Comparison of ENCODE assay signal across 23 cellular contexts in the genomic region with DNA sequence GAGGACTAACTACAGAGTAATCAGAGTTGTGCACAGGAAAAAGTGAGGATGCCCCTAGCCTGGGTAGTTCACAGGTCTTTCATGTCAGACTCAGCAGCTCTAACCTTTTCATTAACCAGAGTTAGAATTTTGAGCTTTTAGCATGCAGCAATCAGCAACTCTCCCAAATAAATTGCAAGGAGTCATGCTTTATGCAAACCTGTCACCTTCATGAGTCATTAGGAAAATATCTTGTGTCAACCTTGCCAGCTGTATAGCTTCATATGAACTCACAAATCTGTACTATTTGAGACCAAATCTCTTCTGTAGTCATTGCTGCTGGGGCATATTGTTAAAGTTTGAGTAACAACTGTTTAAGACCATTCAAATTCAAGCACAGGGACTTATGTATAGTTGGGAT.
DNase-seq lines count a peak whose midpoint lies in the region; ATAC-seq, FAIRE-seq and TF ChIP-seq lines count a peak whose summit lies in the region.
"Had no signal": no experiment of that assay in that cellular context is flagged by ENCODE, and none has a peak within 500 bp of the region (broad histone marks: within the 10 kb centered on the region; RNA-seq: fewer than 3 reads in every experiment).

No MANE protein-coding gene starts in this region.

- CTCF ChIA-PET in PC-9 (lab: Charles Lee): no interaction called here

- H3K79me2 ChIP-seq in PC-9 (ENCODE audit: low read depth): no peaks in the 10 kb centered on the region

- peak; percentile 60 for ATAC-seq in left lung
- ATAC-seq: activated T-cell treated with anti-CD3 and anti-CD28 coated beads, Interleukin-2, amount 50 U/mL, for 4 hours; naive thymus-derived CD4-positive, alpha-beta T cell had no signal

- H3K9me3 ChIP-seq in PC-9 (ENCODE audit: insufficient read depth, low read depth) (0 out of 2 replicates have a peak, but pooled peaks cover 3% of the 10 kb centered on the region), left lung (no peaks in the 10 kb centered on the region), testis (no peaks in the 10 kb centered on the region)

- TF ChIP-seq POLR2A in H54 (IDR thresholded peaks at IDR 0.05; ENCODE audit: low read depth, low read length) (no peak), testis (IDR thresholded peaks at IDR 0.05) (no peak)

- H3K27ac ChIP-seq in PC-9: no peak overlapping the region
- no peak overlapping the region for H3K27ac ChIP-seq in left lung
- H3K27ac ChIP-seq in testis: no peak overlapping the region

- H3K36me3 ChIP-seq in PC-9 (ENCODE audit: low read depth) (no peaks in the 10 kb centered on the region), bronchial epithelial cell (ENCODE audit: control insufficient read depth, insufficient read depth, low read length) (no peaks in the 10 kb centered on the region), left lung (no peaks in the 10 kb centered on the region), testis (ENCODE audit: low read depth, missing control alignments) (no peaks in the 10 kb centered on the region)

- H3F3A ChIP-seq in PC-9 (ENCODE audit: insufficient read depth, low read depth): no peaks in the 10 kb centered on the region; the same call in 1 of the 2 replicates

- no peaks in the 10 kb centered on the region for H4K20me1 ChIP-seq in PC-9 (ENCODE audit: insufficient read depth)

- TF ChIP-seq CTCF in PC-9 (conservative IDR thresholded peaks at IDR 0.05): no peak
- TF ChIP-seq CTCF in bronchial epithelial cell (IDR thresholded peaks at IDR 0.05; ENCODE audit: insufficient read depth, low read length, severe bottlenecking): no peak
- no peak for TF ChIP-seq CTCF in left lung (IDR thresholded peaks at IDR 0.05)
- no peak for TF ChIP-seq CTCF in testis (IDR thresholded peaks at IDR 0.05)

- H3K4me1 ChIP-seq in PC-9 (replicated peaks; ENCODE audit: insufficient read depth) (peaks cover 16% of the 10 kb centered on the region), left lung (peaks cover 0 to 6% of the 10 kb centered on the region in 2 donors), testis (no peaks in the 10 kb centered on the region)

- no peak overlapping the region for H2AFZ ChIP-seq in PC-9

- H3K27me3 ChIP-seq in PC-9 (ENCODE audit: insufficient read depth, low read depth) (no peaks in the 10 kb centered on the region), bronchial epithelial cell (ENCODE audit: control insufficient read depth, insufficient read depth, low read length) (no peaks in the 10 kb centered on the region), left lung (no peaks in the 10 kb centered on the region), testis (no peaks in the 10 kb centered on the region)

- POLR2A ChIA-PET in PC-9 (lab: Charles Lee; ENCODE audit: unreplicated experiment): interaction anchor here (0.6 kb wide), 1 partner anchor 22 kb away, joined by 6 read pairs; no protein-coding TSS in a partner anchor

- intact Hi-C loops in PC-9 (cut with micrococcal nuclease; ENCODE audit: unreplicated experiment) (no loop called here), left lung (cut with DNase I) (no loop called here), testis (cut with DNase I; ENCODE audit: low total_unique reads) (no loop called here)

- BruUV-seq in PC-9 (replicated peaks; lab: Mats Ljungman, UMichigan): no TSS peak

- H3K9me2 ChIP-seq in PC-9 (ENCODE audit: insufficient read depth): no peaks in the 10 kb centered on the region; the same call in 1 of the 2 replicates

- no peak for DNase-seq in H54 (ENCODE audit: insufficient read length, low spot score)
- peak; percentile 2 to 76 for DNase-seq in PC-9
- peak; percentile 73 for DNase-seq in bronchial epithelial cell (ENCODE audit: low read depth)
- DNase-seq in left lung: no peak
- DNase-seq in activated naive CD4-positive, alpha-beta T cell treated with Interleukin-2 at 50 U/mL for 16 hours: no peak
- no peak for DNase-seq in testis
- DNase-seq in NCI-H1930 (lab: John Stamatoyannopoulos, UW): no peak
- DNase-seq in activated naive CD4-positive, alpha-beta T cell (lab: John Stamatoyannopoulos, UW): no peak
- DNase-seq: activated CD4-positive, alpha-beta T cell treated with anti-CD3 and anti-CD28 coated beads for 48 hours; activated naive CD4-positive, alpha-beta T cell treated with anti-CD3 and anti-CD28 coated beads, Interleukin-2, amount 10 ng/mL, durations not matched to agents 7 days and 5 days; activated T-cell treated with anti-CD3 and anti-CD28 coated beads, Interleukin-2, amount 50 U/mL, for 4 hours; amygdala; CD4-positive, CD25-positive, alpha-beta regulatory T cell; central memory CD4-positive, alpha-beta T cell; dermis blood vessel endothelial cell; GOT3; naive thymus-derived CD4-positive, alpha-beta T cell; NCI-H1092; NCI-H2029; NCI-H345; nucleus accumbens; stimulated activated CD8-positive, alpha-beta memory T cell treated with anti-CD3 and anti-CD28 coated beads, Interleukin-4, amount 100 ng/mL, for 48 hours; T-helper 2 cell had no signal

- FAIRE-seq in H54 (lab: Jason Lieb, UNC): peak; percentile 68
- FAIRE-seq in bronchial epithelial cell (lab: Jason Lieb, UNC): no peak

- H3K4me3 ChIP-seq in PC-9 (no peak overlapping the region), bronchial epithelial cell (ENCODE audit: low read depth, low read length) (no peak overlapping the region), left lung (no peak overlapping the region), testis (no peak overlapping the region)

- H3K4me2 ChIP-seq in PC-9: peak overlapping the region; percentile 32

Comparison
In these comparisons a context has a peak if more than half of its experiments do, and no peak if none do; other contexts are left out.
1. DNase-seq: peak in PC-9 (2 of 2) and bronchial epithelial cell (single experiment); none in H54 (single experiment), left lung (0 of 2), activated naive CD4-positive, alpha-beta T cell treated with Interleukin-2 at 50 U/mL for 16 hours (single experiment), testis (single experiment), NCI-H1930 (0 of 2) and activated naive CD4-positive, alpha-beta T cell (0 of 4).